In genomic region chr11:118717221-118717620, GRCh38 we compare ENCODE assay signal across 13 cellular contexts. TPM values are rescaled to one million over a fixed set of nuclear protein-coding genes. Genes with fewer than 3 reads are reported as not detected.
"Had no signal": no experiment of that assay in that cellular context is flagged by ENCODE, and none has a peak within 500 bp of the region (broad histone marks: within the 10 kb centered on the region; RNA-seq: fewer than 3 reads in every experiment).

No MANE protein-coding gene starts in this region.

RNA-seq across cellular contexts. Expression of gene TREH, which starts 37.8 kb away (rescaled TPM):
- total RNA-seq: natural killer cell treated with Interleukin-12 subunit alpha and Interleukin-12 subunit beta and Interleukin-15 and Interleukin-18, amount 100 ng/mL, for 72 hours; neural crest cell; omental fat pad; osteocyte; posterior vena cava; pulmonary artery endothelial cell; right atrium auricular region; sciatic nerve; smooth muscle cell; spleen; suprapubic skin; urinary bladder; uterus had no signal
